17 cellular contexts compared by ENCODE assay signal in the genomic region with DNA sequence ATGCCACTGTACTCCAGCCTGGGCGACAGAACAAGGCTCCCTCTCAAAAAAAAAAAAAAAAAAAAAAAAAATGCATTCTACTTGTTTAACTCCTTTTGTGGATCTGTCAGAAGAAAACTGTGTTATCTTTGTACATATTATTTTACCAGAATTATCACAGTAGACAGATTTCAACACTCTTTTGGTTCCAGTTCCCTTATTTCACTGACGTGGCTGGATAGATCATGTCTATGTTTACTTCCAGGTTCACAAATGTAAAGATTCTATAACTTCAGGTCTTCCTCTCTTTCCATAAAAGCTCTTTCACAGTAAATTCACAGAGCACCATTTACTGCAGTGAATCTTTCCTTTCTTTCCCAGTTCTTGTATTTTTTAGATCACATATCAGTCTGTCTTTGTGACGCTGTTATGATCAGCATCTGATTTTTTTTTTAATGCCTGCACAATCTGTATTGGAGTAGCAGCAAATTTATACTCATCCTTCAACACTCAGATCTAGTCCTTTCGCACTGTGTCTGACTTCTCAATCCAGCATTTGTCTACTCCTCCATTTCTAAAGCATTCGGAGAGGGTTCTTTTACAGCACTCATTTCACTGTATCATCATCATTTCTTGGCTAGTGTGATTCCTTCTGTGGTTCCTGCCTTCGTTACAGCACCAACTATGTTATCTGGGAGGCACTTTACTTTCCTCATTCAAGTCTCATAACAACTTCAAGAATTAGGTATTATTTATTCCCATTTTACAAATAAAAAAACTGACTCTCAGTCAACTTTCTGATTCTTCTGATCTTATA. TPM values are rescaled to one million over a fixed set of nuclear protein-coding genes. Genes with fewer than 3 reads are reported as not detected.
DNase-seq lines count a peak whose midpoint lies in the region; ATAC-seq, FAIRE-seq and TF ChIP-seq lines count a peak whose summit lies in the region.
"Had no signal": no experiment of that assay in that cellular context is flagged by ENCODE, and none has a peak within 500 bp of the region (broad histone marks: within the 10 kb centered on the region; RNA-seq: fewer than 3 reads in every experiment).

No MANE protein-coding gene starts in this region.

- no peak for TF ChIP-seq CTCF in OCI-LY1 (IDR thresholded peaks at IDR 0.05; ENCODE audit: low read length)
- no peak for TF ChIP-seq CTCF in GM12878 (IDR thresholded peaks at IDR 0.05 in 2 of 3, conservative IDR thresholded peaks at IDR 0.05 in 1 of 3; ENCODE audit: control insufficient read depth in 2 of 3, extremely low read depth in 1 of 3, insufficient read depth in 1 of 3, low read depth in 3 of 3, low read length in 3 of 3)
- no peak for TF ChIP-seq CTCF in sigmoid colon (IDR thresholded peaks at IDR 0.05)
- TF ChIP-seq CTCF in CD14-positive monocyte (IDR thresholded peaks at IDR 0.05) = no peak

- peak overlapping the region in 1 of 7 donors; percentile 89 for H3K27ac Mint-ChIP-seq in CD14-positive monocyte
- H3K27ac Mint-ChIP-seq: activated CD4-positive, alpha-beta T cell treated with anti-CD3 and anti-CD28 coated beads, Interleukin-2, amount 10 ng/mL, durations not matched to agents 24 days and 14 days; activated naive CD4-positive, alpha-beta T cell treated with anti-CD3 and anti-CD28 coated beads, Interleukin-2, amount 50 U/mL, for 24 hours; stimulated activated naive CD8-positive, alpha-beta T cell treated with anti-CD3 and anti-CD28 coated beads, Interleukin-15, Interleukin-2, amounts not matched to agents 100 ng/mL and 50 ng/mL, for 24 hours had no signal

- peak overlapping the region in 1 of 2 donors; percentile 9 for H3K4me3 Mint-ChIP-seq in CD14-positive monocyte
- H3K4me3 Mint-ChIP-seq: activated CD4-positive, alpha-beta T cell treated with anti-CD3 and anti-CD28 coated beads, Interleukin-2, amount 10 ng/mL, durations not matched to agents 24 days and 14 days; activated naive CD4-positive, alpha-beta T cell treated with anti-CD3 and anti-CD28 coated beads, Interleukin-2, amount 50 U/mL, for 24 hours; stimulated activated naive CD8-positive, alpha-beta T cell treated with anti-CD3 and anti-CD28 coated beads, Interleukin-15, Interleukin-2, amounts not matched to agents 100 ng/mL and 50 ng/mL, for 24 hours had no signal

- TF ChIP-seq EP300 in GM12878 (IDR thresholded peaks at IDR 0.05; ENCODE audit: borderline replicate concordance in 1 of 2, control insufficient read depth in 1 of 2, low read depth in 2 of 2, low read length in 2 of 2) = no peak
- no peak for TF ChIP-seq EP300 in sigmoid colon (IDR thresholded peaks at IDR 0.05)

- H3K9me3 ChIP-seq in OCI-LY1 (ENCODE audit: low read length) = no peaks in the 10 kb centered on the region
- no peaks in the 10 kb centered on the region for H3K9me3 ChIP-seq in GM12878 (replicated peaks; ENCODE audit: control insufficient read depth, insufficient read depth, low read length)
- H3K9me3 ChIP-seq in sigmoid colon = no peaks in the 10 kb centered on the region
- H3K9me3 ChIP-seq: esophagus muscularis mucosa had no signal

- CTCF ChIA-PET in GM12878 (lab: Yijun Ruan, JAX) = no interaction called here

- H2AFZ ChIP-seq in OCI-LY1 (ENCODE audit: low read length) (no peak overlapping the region), GM12878 (ENCODE audit: control insufficient read depth, low read depth, low read length) (no peak overlapping the region; the same call in 1 of the 2 replicates)

- no peak overlapping the region; the same call in 1 of the 2 replicates for H3K4me2 ChIP-seq in OCI-LY1 (ENCODE audit: low read length)
- no peak overlapping the region for H3K4me2 ChIP-seq in GM12878 (ENCODE audit: control insufficient read depth, insufficient read depth)

- peaks cover 11 to 13% of the 10 kb centered on the region in 2 donors for H3K36me3 Mint-ChIP-seq in CD14-positive monocyte

- no peaks in the 10 kb centered on the region; the same call in 1 of the 2 replicates for H4K20me1 ChIP-seq in OCI-LY1 (ENCODE audit: insufficient read depth, low read length)
- H4K20me1 ChIP-seq in GM12878 (ENCODE audit: control insufficient read depth, insufficient read depth) = peaks cover 3% of the 10 kb centered on the region; the same call in 1 of the 2 replicates

- WGBS in GM12878 (ENCODE audit: insufficient coverage, insufficient replicate concordance, low lambda C conversion rate, missing lambda C conversion rate) = 77% methylated on average over 6 of the region's 6 CpGs
- WGBS in sigmoid colon, 2 donors = 73 to 82% methylated on average over 6 of the region's 6 CpGs

- no peaks in the 10 kb centered on the region for H3F3A ChIP-seq in OCI-LY1 (ENCODE audit: insufficient read depth, low read length)

- no peaks in the 10 kb centered on the region for H3K9me2 ChIP-seq in OCI-LY1 (ENCODE audit: low read depth, low read length)

- SMC1A ChIA-PET in GM12878 (lab: Charles Lee; ENCODE audit: uncharacterized antibody, unreplicated experiment) = interaction anchor here (0.7 to 2.0 kb wide), 4 partner anchors 10 to 125 kb away, joined by 3 to 9 read pairs (median 3); no protein-coding TSS in a partner anchor

- FAIRE-seq in GM12891 (lab: Jason Lieb, UNC) (no peak), GM12878 (lab: Jason Lieb, UNC) (no peak)

- intact Hi-C loops in GM12878 (cut with micrococcal nuclease; ENCODE audit: unreplicated experiment) = no loop called here
- intact Hi-C loops in sigmoid colon (cut with DNase I) = no loop called here
- intact Hi-C loops in CD14-positive monocyte (cut with micrococcal nuclease) = no loop called here

- no peak overlapping the region for H3K4me3 ChIP-seq in OCI-LY1 (ENCODE audit: low read depth, low read length, poor library complexity, severe bottlenecking)
- H3K4me3 ChIP-seq in GM12878 = no peak overlapping the region
- H3K4me3 ChIP-seq in sigmoid colon = no peak overlapping the region
- H3K4me3 ChIP-seq: esophagus muscularis mucosa had no signal

- H3K9ac ChIP-seq in OCI-LY1 (ENCODE audit: low read length) = no peak overlapping the region
- no peak overlapping the region for H3K9ac ChIP-seq in GM12878 (ENCODE audit: control insufficient read depth, insufficient read depth, low read length)

- DNase-seq in GM12891 (ENCODE audit: insufficient read length, low spot score) (no peak), GM12878 (ENCODE audit: low read depth, low spot score) (no peak), pons (ENCODE audit: low spot score) (peak; percentile 56), germinal center (ENCODE audit: low spot score) (no peak), sigmoid colon (no peak), CD14-positive monocyte (ENCODE audit: low spot score) (no peak)
- DNase-seq in stimulated activated CD4-positive, alpha-beta T cell treated with anti-CD3 and anti-CD28 coated beads, Interleukin-15, amount 100 ng/mL, for 24 hours = no peak
- DNase-seq: activated CD4-positive, alpha-beta T cell treated with anti-CD3 and anti-CD28 coated beads, Interleukin-2, amount 10 ng/mL, durations not matched to agents 24 days and 14 days; activated T-cell treated with anti-CD3 and anti-CD28 coated beads for 4 hours; kidney glomerular epithelial cell; NCI-H1930; NCI-H510A; T-helper 2 cell had no signal

- peak overlapping the region; percentile 41 for H3K27ac ChIP-seq in OCI-LY1 (ENCODE audit: low read depth, low read length, poor library complexity, severe bottlenecking)
- H3K27ac ChIP-seq in GM12878 (ENCODE audit: control insufficient read depth, insufficient read depth) = peak overlapping the region; percentile 37
- no peak overlapping the region for H3K27ac ChIP-seq in sigmoid colon
- H3K27ac ChIP-seq: esophagus muscularis mucosa had no signal

- RAD21 ChIA-PET in GM12878 (lab: Charles Lee; ENCODE audit: unreplicated experiment) = interaction anchor here (1.2 kb wide), 1 partner anchor 10 kb away, joined by 3 read pairs; no protein-coding TSS in a partner anchor

- H3K9me3 Mint-ChIP-seq in CD14-positive monocyte = peaks cover 0 to 4% (median 0%) of the 10 kb centered on the region in 7 donors
- H3K9me3 Mint-ChIP-seq: activated CD4-positive, alpha-beta T cell treated with anti-CD3 and anti-CD28 coated beads, Interleukin-2, amount 10 ng/mL, durations not matched to agents 24 days and 14 days; activated naive CD4-positive, alpha-beta T cell treated with anti-CD3 and anti-CD28 coated beads, Interleukin-2, amount 50 U/mL, for 24 hours; stimulated activated naive CD8-positive, alpha-beta T cell treated with anti-CD3 and anti-CD28 coated beads, Interleukin-15, Interleukin-2, amounts not matched to agents 100 ng/mL and 50 ng/mL, for 24 hours had no signal

- no peak for TF ChIP-seq POLR2A in GM12891 (IDR thresholded peaks at IDR 0.05; ENCODE audit: low read depth, low read length)
- TF ChIP-seq POLR2A in GM12878 (IDR thresholded peaks at IDR 0.05; ENCODE audit: low read depth, low read length) = no peak
- TF ChIP-seq POLR2A in sigmoid colon (IDR thresholded peaks at IDR 0.05) = no peak

- peaks cover 16% of the 10 kb centered on the region for H3K4me1 ChIP-seq in OCI-LY1 (ENCODE audit: insufficient read depth, low read length, severe bottlenecking)
- peaks cover 4% of the 10 kb centered on the region; the same call in 1 of the 2 replicates for H3K4me1 ChIP-seq in GM12878 (ENCODE audit: control insufficient read depth, insufficient read depth, low read length)
- peaks cover 0 to 15% (median 5%) of the 10 kb centered on the region in 4 donors for H3K4me1 ChIP-seq in sigmoid colon

- peak; percentile 76 for ATAC-seq in GM12878

- no peak for TF ChIP-seq RAD21 in GM12878 (IDR thresholded peaks at IDR 0.05; ENCODE audit: insufficient read depth, low read depth, low read length)

- H3K36me3 ChIP-seq in OCI-LY1 (ENCODE audit: insufficient read depth, low read length) = peaks cover 10% of the 10 kb centered on the region
- no peaks in the 10 kb centered on the region; a peak in 2 of 4 replicates for H3K36me3 ChIP-seq in GM12878 (ENCODE audit: control insufficient read depth in 2 of 2, insufficient read depth in 2 of 2, low read length in 1 of 2)
- no peaks in the 10 kb centered on the region for H3K36me3 ChIP-seq in sigmoid colon

- POLR2A ChIA-PET in GM12878 (lab: Charles Lee) = interaction anchor here (0.7 kb wide), 1 partner anchor 41 kb away, joined by 9 read pairs; no protein-coding TSS in a partner anchor

- H3K27me3 Mint-ChIP-seq in CD14-positive monocyte (ENCODE audit: low read depth in 3 of 3) = peaks cover 0 to 2% (median 0%) of the 10 kb centered on the region in 3 donors
- H3K27me3 Mint-ChIP-seq: activated CD4-positive, alpha-beta T cell treated with anti-CD3 and anti-CD28 coated beads, Interleukin-2, amount 10 ng/mL, durations not matched to agents 24 days and 14 days; activated naive CD4-positive, alpha-beta T cell treated with anti-CD3 and anti-CD28 coated beads, Interleukin-2, amount 50 U/mL, for 24 hours; stimulated activated naive CD8-positive, alpha-beta T cell treated with anti-CD3 and anti-CD28 coated beads, Interleukin-15, Interleukin-2, amounts not matched to agents 100 ng/mL and 50 ng/mL, for 24 hours had no signal

- H3K79me2 ChIP-seq in OCI-LY1 (ENCODE audit: insufficient read depth, low read length) (peaks cover 82% of the 10 kb centered on the region), GM12878 (ENCODE audit: control insufficient read depth, insufficient read depth, low read length) (peaks cover 64% of the 10 kb centered on the region)

- peaks cover 39% of the 10 kb centered on the region for H3K4me1 Mint-ChIP-seq in CD14-positive monocyte
- H3K4me1 Mint-ChIP-seq: activated CD4-positive, alpha-beta T cell treated with anti-CD3 and anti-CD28 coated beads, Interleukin-2, amount 10 ng/mL, durations not matched to agents 24 days and 14 days had no signal

- no peaks in the 10 kb centered on the region for H3K27me3 ChIP-seq in OCI-LY1 (ENCODE audit: insufficient read depth, low read length)
- H3K27me3 ChIP-seq in GM12878 (replicated peaks in 1 of 2; ENCODE audit: control insufficient read depth in 2 of 2, insufficient read depth in 2 of 2, low read length in 1 of 2) = no peaks in the 10 kb centered on the region
- H3K27me3 ChIP-seq in sigmoid colon = no peaks in the 10 kb centered on the region
- H3K27me3 ChIP-seq: esophagus muscularis mucosa had no signal

- BruUV-seq in GM12878 (replicated peaks; lab: Mats Ljungman, UMichigan) = no TSS peak

- in situ Hi-C loops in GM12878 (cut with MboI) = no loop called here

RNA-seq across cellular contexts. Expression of a gene that starts 18.2 kb away (rescaled TPM):
- 4.7 TPM for polyA plus RNA-seq in GM12891 (2012; ENCODE audit: low read depth, missing spikeins)
- 32.2 and 32.9 TPM in 2 replicates for total RNA-seq in GM12878 (2013; cell fraction: nucleolus; rRNA removed)
- 27.3 and 32.4 TPM in 2 replicates for total RNA-seq in GM12878 (2014; rRNA removed)
- 32.1 and 32.3 TPM in 2 replicates for total RNA-seq in GM12878 (2014; rRNA removed; fragmentation: Illumina TruSeq; extraction: Trizol)
- total RNA-seq in GM12878 (2021) = 27.8 and 28.5 TPM in 2 replicates
- polyA plus RNA-seq in GM12878 (2011; ENCODE audit: low read depth) = 4.2 TPM
- 17.9 and 20.9 TPM in 2 replicates for polyA plus RNA-seq in GM12878 (2011; rRNA removed)
- polyA plus RNA-seq in GM12878 (2011; cell fraction: cytosol; rRNA removed) = 10.5 and 11.0 TPM in 2 replicates
- 8.2 and 10.1 TPM in 2 replicates for polyA plus RNA-seq in GM12878 (2011; cell fraction: nucleus; rRNA removed)
- polyA plus RNA-seq in GM12878 (2012) = 4.6 and 5.9 TPM in 2 replicates
- 28.5 and 34.7 TPM in 2 replicates for polyA plus RNA-seq in GM12878 (2014; fragmentation: Illumina TruSeq; extraction: Trizol)
- 10 to 100 TPM in 1 of 2 experiments, 1 to 10 TPM in 1; 2.4 to 23.6 TPM for polyA plus RNA-seq in GM12878 (2014; fragmentation: Nextera tagmentation; extraction: Ambion mirVana)
- polyA plus RNA-seq in GM12878 (2014; rRNA removed) = 25.8 and 27.6 TPM in 2 replicates
- 10 to 100 TPM; 13.8 to 14.2 TPM for polyA plus RNA-seq in GM12878 (2016; fragmentation: Nextera tagmentation; extraction: Ambion mirVana)
- polyA minus RNA-seq in GM12878 (2011; rRNA and poly(A)+ RNA removed) = 22.7 and 22.9 TPM in 2 replicates
- polyA minus RNA-seq in GM12878 (2011; cell fraction: cytosol; rRNA and poly(A)+ RNA removed) = 8.3 and 10.4 TPM in 2 replicates
- 3.4 and 5.5 TPM in 2 replicates for polyA minus RNA-seq in GM12878 (2011; cell fraction: nucleus; rRNA and poly(A)+ RNA removed)
- 10 to 100 TPM; 31.4 to 45.7 (median 37.5) TPM for total RNA-seq in sigmoid colon
- 10 to 100 TPM in 2 of 3 donors, 1 to 10 TPM in 1; 6.0 to 12.2 (median 10.8) TPM for polyA plus RNA-seq in sigmoid colon
- 10 to 100 TPM in 1 of 2 donors, 1 to 10 TPM in 1; 9.3 to 10.9 TPM for polyA plus RNA-seq in CD14-positive monocyte

RNA-seq across cellular contexts. Expression of a gene that starts 51.6 kb away (rescaled TPM):
- polyA plus RNA-seq in GM12891 (2012; ENCODE audit: low read depth, missing spikeins) = 4,277 TPM
- total RNA-seq in GM12878 (2013; cell fraction: nucleolus; rRNA removed) = 360 and 401 TPM in 2 replicates
- 3,265 and 3,625 TPM in 2 replicates for total RNA-seq in GM12878 (2014; rRNA removed)
- total RNA-seq in GM12878 (2014; rRNA removed; fragmentation: Illumina TruSeq; extraction: Trizol) = 3,150 and 3,233 TPM in 2 replicates
- total RNA-seq in GM12878 (2021) = 2,325 and 2,481 TPM in 2 replicates
- polyA plus RNA-seq in GM12878 (2011; ENCODE audit: low read depth) = 8,423 TPM
- 2,575 and 3,799 TPM in 2 replicates for polyA plus RNA-seq in GM12878 (2011; rRNA removed)
- polyA plus RNA-seq in GM12878 (2011; cell fraction: cytosol; rRNA removed) = 6,646 and 9,086 TPM in 2 replicates
- polyA plus RNA-seq in GM12878 (2011; cell fraction: nucleus; rRNA removed) = 1,492 and 1,706 TPM in 2 replicates
- 3,794 and 4,086 TPM in 2 replicates for polyA plus RNA-seq in GM12878 (2012)
- 3,495 and 3,970 TPM in 2 replicates for polyA plus RNA-seq in GM12878 (2014; fragmentation: Illumina TruSeq; extraction: Trizol)
- polyA plus RNA-seq in GM12878 (2014; fragmentation: Nextera tagmentation; extraction: Ambion mirVana) = 1,000 to 10,000 TPM; 2,067 to 2,394 TPM
- 3,767 and 4,060 TPM in 2 replicates for polyA plus RNA-seq in GM12878 (2014; rRNA removed)
- polyA plus RNA-seq in GM12878 (2016; fragmentation: Nextera tagmentation; extraction: Ambion mirVana) = 1,000 to 10,000 TPM; 1,546 to 1,554 TPM
- 1,866 and 2,585 TPM in 2 replicates for polyA minus RNA-seq in GM12878 (2011; rRNA and poly(A)+ RNA removed)
- polyA minus RNA-seq in GM12878 (2011; cell fraction: cytosol; rRNA and poly(A)+ RNA removed) = 439 and 466 TPM in 2 replicates
- polyA minus RNA-seq in GM12878 (2011; cell fraction: nucleus; rRNA and poly(A)+ RNA removed) = 136 and 165 TPM in 2 replicates
- total RNA-seq in sigmoid colon = 1,000 to 10,000 TPM; 2,556 to 7,534 (median 4,475) TPM
- polyA plus RNA-seq in sigmoid colon = 1,000 to 10,000 TPM; 2,796 to 4,045 (median 3,510) TPM
- polyA plus RNA-seq in CD14-positive monocyte = 1,000 to 10,000 TPM in 1 of 2 donors, 100 to 1,000 TPM in 1; 645 to 1,054 TPM

Comparison
In these comparisons a context has a peak if more than half of its experiments do, and no peak if none do; other contexts are left out.
1. H3K27ac ChIP-seq: peak in OCI-LY1 (single experiment) and GM12878 (single experiment); none in sigmoid colon (0 of 4).